Comparison of ENCODE assay signal across 27 cellular contexts in the genomic region with DNA sequence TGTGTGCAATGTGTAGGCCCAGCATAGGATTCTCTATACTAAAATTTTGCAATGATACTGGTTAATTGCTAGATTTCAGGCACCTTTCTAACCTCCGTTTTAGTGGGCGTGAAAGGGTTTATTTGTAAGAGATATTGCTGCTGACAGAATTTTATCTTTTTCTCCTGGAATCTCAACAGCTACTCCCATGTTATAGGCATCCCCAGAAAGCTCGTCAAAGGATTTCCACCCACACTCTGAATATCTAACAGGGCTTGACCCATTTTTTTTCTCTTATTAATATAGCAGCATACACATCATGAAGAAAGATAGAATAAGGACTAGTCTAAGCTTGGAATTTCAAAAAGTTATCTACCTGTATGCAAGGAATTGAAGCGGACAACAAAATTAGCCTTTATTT.
DNase-seq lines count a peak whose midpoint lies in the region; ATAC-seq and TF ChIP-seq lines count a peak whose summit lies in the region.
"Had no signal": no experiment of that assay in that cellular context is flagged by ENCODE, and none has a peak within 500 bp of the region (broad histone marks: within the 10 kb centered on the region; RNA-seq: fewer than 3 reads in every experiment).

No MANE protein-coding gene starts in this region.

- ATAC-seq in stimulated activated naive CD8-positive, alpha-beta T cell treated with anti-CD3 and anti-CD28 coated beads, Interleukin-15, amount 100 ng/mL, for 72 hours, result no peak
- ATAC-seq: A549; CD8-positive, alpha-beta T cell had no signal

- TF ChIP-seq CTCF in mesothelial cell of epicardium (IDR thresholded peaks at IDR 0.05; ENCODE audit: unreplicated experiment), result no peak

- no peaks in the 10 kb centered on the region for H3K27me3 Mint-ChIP-seq in mesothelial cell of epicardium (ENCODE audit: low read depth)
- no peaks in the 10 kb centered on the region for H3K27me3 Mint-ChIP-seq in stimulated activated naive CD8-positive, alpha-beta T cell treated with anti-CD3 and anti-CD28 coated beads, Interleukin-15, amount 100 ng/mL, for 72 hours
- H3K27me3 Mint-ChIP-seq in T-helper 2 cell treated with Interferon-gamma antibody and Interleukin-4, amounts not matched to agents 5 μg/mL and 100 μg/mL, for 36 hours (ENCODE audit: low read depth), result no peaks in the 10 kb centered on the region
- H3K27me3 Mint-ChIP-seq: B cell; CD4-positive, alpha-beta memory T cell; CD4-positive, alpha-beta T cell; CD4-positive, CD25-positive, alpha-beta regulatory T cell; CD8-positive, alpha-beta memory T cell had no signal

- H3K9me3 Mint-ChIP-seq in mesothelial cell of epicardium, result peaks cover 20% of the 10 kb centered on the region
- H3K9me3 Mint-ChIP-seq in stimulated activated naive CD8-positive, alpha-beta T cell treated with anti-CD3 and anti-CD28 coated beads, Interleukin-15, amount 100 ng/mL, for 72 hours, result peaks cover 0 to 7% of the 10 kb centered on the region in 2 donors
- H3K9me3 Mint-ChIP-seq in T-helper 2 cell treated with Interferon-gamma antibody and Interleukin-4, amounts not matched to agents 5 μg/mL and 100 μg/mL, for 36 hours, result peaks cover 5% of the 10 kb centered on the region
- H3K9me3 Mint-ChIP-seq: CD8-positive, alpha-beta T cell had no signal

- H3K27ac Mint-ChIP-seq in mesothelial cell of epicardium, result peak overlapping the region; percentile 51
- no peak overlapping the region for H3K27ac Mint-ChIP-seq in stimulated activated naive CD8-positive, alpha-beta T cell treated with anti-CD3 and anti-CD28 coated beads, Interleukin-15, amount 100 ng/mL, for 72 hours
- no peak overlapping the region for H3K27ac Mint-ChIP-seq in T-helper 2 cell treated with Interferon-gamma antibody and Interleukin-4, amounts not matched to agents 5 μg/mL and 100 μg/mL, for 36 hours
- H3K27ac Mint-ChIP-seq: B cell; CD4-positive, alpha-beta memory T cell; CD4-positive, alpha-beta T cell; CD4-positive, CD25-positive, alpha-beta regulatory T cell; CD8-positive, alpha-beta memory T cell; CD8-positive, alpha-beta T cell had no signal

- H3K36me3 Mint-ChIP-seq in mesothelial cell of epicardium, result peaks cover 28% of the 10 kb centered on the region
- H3K36me3 Mint-ChIP-seq in T-helper 2 cell treated with Interferon-gamma antibody and Interleukin-4, amounts not matched to agents 5 μg/mL and 100 μg/mL, for 36 hours (ENCODE audit: low read depth), result peaks cover 5% of the 10 kb centered on the region

- H3K4me1 Mint-ChIP-seq in mesothelial cell of epicardium, result peaks cover 5% of the 10 kb centered on the region
- peaks cover under 1% of the 10 kb centered on the region for H3K4me1 Mint-ChIP-seq in stimulated activated naive CD8-positive, alpha-beta T cell treated with anti-CD3 and anti-CD28 coated beads, Interleukin-15, amount 100 ng/mL, for 72 hours
- no peaks in the 10 kb centered on the region for H3K4me1 Mint-ChIP-seq in T-helper 2 cell treated with Interferon-gamma antibody and Interleukin-4, amounts not matched to agents 5 μg/mL and 100 μg/mL, for 36 hours (ENCODE audit: low read depth)
- H3K4me1 Mint-ChIP-seq: B cell, CD14-positive monocyte had no signal

- H3K4me3 Mint-ChIP-seq in mesothelial cell of epicardium, result no peak overlapping the region
- no peak overlapping the region for H3K4me3 Mint-ChIP-seq in stimulated activated naive CD8-positive, alpha-beta T cell treated with anti-CD3 and anti-CD28 coated beads, Interleukin-15, amount 100 ng/mL, for 72 hours
- no peak overlapping the region for H3K4me3 Mint-ChIP-seq in T-helper 2 cell treated with Interferon-gamma antibody and Interleukin-4, amounts not matched to agents 5 μg/mL and 100 μg/mL, for 36 hours
- H3K4me3 Mint-ChIP-seq: B cell; CD14-positive monocyte; CD4-positive, alpha-beta memory T cell; CD4-positive, alpha-beta T cell; CD4-positive, CD25-positive, alpha-beta regulatory T cell; CD8-positive, alpha-beta memory T cell; CD8-positive, alpha-beta T cell had no signal

- no peak for DNase-seq in mesothelial cell of epicardium (ENCODE audit: low spot score in 2 of 2, unreplicated experiment in 2 of 2)
- peak; percentile 71 for DNase-seq in putamen (ENCODE audit: low spot score)
- no peak for DNase-seq in stimulated activated naive CD8-positive, alpha-beta T cell treated with anti-CD3 and anti-CD28 coated beads, Interleukin-15, amount 100 ng/mL, for 72 hours
- DNase-seq in T-helper 2 cell treated with Interferon-gamma antibody and Interleukin-4, amounts not matched to agents 5 μg/mL and 100 μg/mL, for 36 hours (ENCODE audit: low spot score), result no peak
- DNase-seq: 8988T; ACHN; AML-193; BE2C; C1 segment of cervical spinal cord; Caco-2; Calu3; CD4-positive, alpha-beta memory T cell; CD4-positive, alpha-beta T cell; CD4-positive, CD25-positive, alpha-beta regulatory T cell; CD8-positive, alpha-beta memory T cell; CD8-positive, alpha-beta T cell; COR-L47; DMS 273 treated with DMSO at 0.1 percent for 48 hours; DMS153; DMS53; DMS79; DMS79 treated with DMSO at 0.1 percent for 48 hours; DND-41; EL had no signal
